Comparison of ENCODE assay signal across 13 cellular contexts in genomic region chr4:143294310-143294709, GRCh38. TPM values are rescaled to one million over a fixed set of nuclear protein-coding genes. Genes with fewer than 3 reads are reported as not detected.
DNase-seq lines count a peak whose midpoint lies in the region; ATAC-seq and TF ChIP-seq lines count a peak whose summit lies in the region.
"Had no signal": no experiment of that assay in that cellular context is flagged by ENCODE, and none has a peak within 500 bp of the region (broad histone marks: within the 10 kb centered on the region; RNA-seq: fewer than 3 reads in every experiment).

No MANE protein-coding gene starts in this region.

- H3K9me3 ChIP-seq in muscle layer of colon (ENCODE audit: low read length): no peaks in the 10 kb centered on the region
- H3K9me3 ChIP-seq in upper lobe of right lung: no peaks in the 10 kb centered on the region

- H3K36me3 ChIP-seq in muscle layer of colon (ENCODE audit: insufficient read depth, low read length) (no peaks in the 10 kb centered on the region), upper lobe of right lung (no peaks in the 10 kb centered on the region)

- H3K9ac ChIP-seq in muscle layer of colon (ENCODE audit: low read length): no peak overlapping the region

- intact Hi-C loops in upper lobe of right lung (cut with DNase I): no loop called here

- peak; percentile 68 for ATAC-seq in upper lobe of right lung
- no peak for ATAC-seq in HG03571 (IDR thresholded peaks at IDR 0.05; ENCODE audit: unreplicated experiment)
- ATAC-seq: GM12878 had no signal

- H3K4me3 ChIP-seq in fibroblast of mammary gland (ENCODE audit: control insufficient read depth, low read depth, low read length): no peak overlapping the region
- H3K4me3 ChIP-seq in muscle layer of colon (ENCODE audit: low read depth in 1 of 2, low read length in 2 of 2): no peak overlapping the region
- no peak overlapping the region for H3K4me3 ChIP-seq in upper lobe of right lung
- H3K4me3 ChIP-seq: GM12878 had no signal

- H3K27ac ChIP-seq in muscle layer of colon (ENCODE audit: low read depth, low read length): peak overlapping the region; percentile 64
- no peak overlapping the region for H3K27ac ChIP-seq in upper lobe of right lung
- H3K27ac ChIP-seq: HL-60 had no signal

- H3K4me1 ChIP-seq in muscle layer of colon (ENCODE audit: insufficient read depth, low read length) (peaks cover 32% of the 10 kb centered on the region), upper lobe of right lung (no peaks in the 10 kb centered on the region)

- no peaks in the 10 kb centered on the region for H3K27me3 ChIP-seq in muscle layer of colon (ENCODE audit: control insufficient read depth in 1 of 2, insufficient read depth in 2 of 2, low read length in 2 of 2)
- H3K27me3 ChIP-seq in upper lobe of right lung: no peaks in the 10 kb centered on the region

- TF ChIP-seq CTCF in fibroblast of mammary gland (conservative IDR thresholded peaks at IDR 0.05; ENCODE audit: control insufficient read depth, insufficient read depth, low read depth, low read length): no peak
- no peak for TF ChIP-seq CTCF in upper lobe of right lung (IDR thresholded peaks at IDR 0.05)

- DNase-seq in RPMI7951 (ENCODE audit: low read depth) (peak; percentile 21), fibroblast of mammary gland (ENCODE audit: low read depth) (peak; percentile 72), upper lobe of right lung (peak; percentile 68), germinal center (ENCODE audit: low spot score) (no peak)
- no peak for DNase-seq in effector CD8-positive, alpha-beta T cell (lab: John Stamatoyannopoulos, UW)
- DNase-seq: activated CD4-positive, alpha-beta T cell treated with anti-CD3 and anti-CD28 coated beads for 1 hour; activated effector memory CD4-positive, alpha-beta T cell treated with Interleukin-2 at 50 U/mL for 16 hours; NCI-H1092 treated with DMSO at 0.1 percent for 48 hours; NCI-H774 had no signal

RNA-seq across cellular contexts. Expression of gene GAB1, which starts 42.4 kb away (rescaled TPM):
- 6.2 and 11.5 TPM in 2 replicates for total RNA-seq in RPMI7951 (2014; rRNA removed; shearing (Covaris generic))
- total RNA-seq in upper lobe of right lung: 64.8 TPM

Comparison
In these comparisons a context has a peak if more than half of its experiments do, and no peak if none do; other contexts are left out.
1. DNase-seq: peak in RPMI7951 (single experiment), fibroblast of mammary gland (single experiment) and upper lobe of right lung (single experiment); none in germinal center (single experiment) and effector CD8-positive, alpha-beta T cell (single experiment).